1 cellular context compared by ENCODE assay signal in genomic region chr9:113387560-113388230, GRCh38.
TF ChIP-seq lines count a peak whose summit lies in the region.

No MANE protein-coding gene starts in this region.

TF ChIP-seq in HepG2, 621 proteins besides CTCF, POLR2A, EP300 and RAD21 (continued from another document and continues in another):
- TF ChIP-seq ZNF687 (CRISPR knock-in tag; IDR thresholded peaks at IDR 0.05) = peak; percentile 99
- TF ChIP-seq ZNF7 (CRISPR knock-in tag; IDR thresholded peaks at IDR 0.05) = peak; percentile 55; the same call in 1 of the 2 replicates
- TF ChIP-seq ZNF337 (CRISPR knock-in tag; IDR thresholded peaks at IDR 0.05; ENCODE audit: borderline replicate concordance, low read depth) = no peak
- TF ChIP-seq ZNF260 (CRISPR knock-in tag; IDR thresholded peaks at IDR 0.05; ENCODE audit: borderline replicate concordance, low read depth) = no peak
- no peak for TF ChIP-seq NR3C1 (CRISPR knock-in tag; IDR thresholded peaks at IDR 0.05)
- TF ChIP-seq, protein P1, sequence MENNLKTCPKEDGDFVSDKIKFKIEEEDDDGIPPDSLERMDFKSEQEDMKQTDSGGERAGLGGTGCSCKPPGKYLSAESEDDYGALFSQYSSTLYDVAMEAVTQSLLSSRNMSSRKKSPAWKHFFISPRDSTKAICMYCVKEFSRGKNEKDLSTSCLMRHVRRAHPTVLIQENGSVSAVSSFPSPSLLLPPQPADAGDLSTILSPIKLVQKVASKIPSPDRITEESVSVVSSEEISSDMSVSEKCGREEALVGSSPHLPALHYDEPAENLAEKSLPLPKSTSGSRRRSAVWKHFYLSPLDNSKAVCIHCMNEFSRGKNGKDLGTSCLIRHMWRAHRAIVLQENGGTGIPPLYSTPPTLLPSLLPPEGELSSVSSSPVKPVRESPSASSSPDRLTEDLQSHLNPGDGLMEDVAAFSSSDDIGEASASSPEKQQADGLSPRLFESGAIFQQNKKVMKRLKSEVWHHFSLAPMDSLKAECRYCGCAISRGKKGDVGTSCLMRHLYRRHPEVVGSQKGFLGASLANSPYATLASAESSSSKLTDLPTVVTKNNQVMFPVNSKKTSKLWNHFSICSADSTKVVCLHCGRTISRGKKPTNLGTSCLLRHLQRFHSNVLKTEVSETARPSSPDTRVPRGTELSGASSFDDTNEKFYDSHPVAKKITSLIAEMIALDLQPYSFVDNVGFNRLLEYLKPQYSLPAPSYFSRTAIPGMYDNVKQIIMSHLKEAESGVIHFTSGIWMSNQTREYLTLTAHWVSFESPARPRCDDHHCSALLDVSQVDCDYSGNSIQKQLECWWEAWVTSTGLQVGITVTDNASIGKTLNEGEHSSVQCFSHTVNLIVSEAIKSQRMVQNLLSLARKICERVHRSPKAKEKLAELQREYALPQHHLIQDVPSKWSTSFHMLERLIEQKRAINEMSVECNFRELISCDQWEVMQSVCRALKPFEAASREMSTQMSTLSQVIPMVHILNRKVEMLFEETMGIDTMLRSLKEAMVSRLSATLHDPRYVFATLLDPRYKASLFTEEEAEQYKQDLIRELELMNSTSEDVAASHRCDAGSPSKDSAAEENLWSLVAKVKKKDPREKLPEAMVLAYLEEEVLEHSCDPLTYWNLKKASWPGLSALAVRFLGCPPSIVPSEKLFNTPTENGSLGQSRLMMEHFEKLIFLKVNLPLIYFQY (CRISPR knock-in tag; IDR thresholded peaks at IDR 0.05; ENCODE audit: borderline replicate concordance) = no peak; the same call in 1 of the 2 replicates
- TF ChIP-seq ZNF17 (CRISPR knock-in tag; IDR thresholded peaks at IDR 0.05) = no peak
- TF ChIP-seq SNAPC2 (CRISPR knock-in tag; IDR thresholded peaks at IDR 0.05) = peak; percentile 69; the same call in 1 of the 2 replicates
- TF ChIP-seq ZNF674 (CRISPR knock-in tag; IDR thresholded peaks at IDR 0.05; ENCODE audit: low read depth) = no peak
- no peak for TF ChIP-seq ZFP36 (IDR thresholded peaks at IDR 0.05; ENCODE audit: borderline replicate concordance, low read depth, low read length, partially characterized antibody)
- no peak for TF ChIP-seq NR1H2 (CRISPR knock-in tag; IDR thresholded peaks at IDR 0.05; ENCODE audit: borderline replicate concordance, low read depth)
- TF ChIP-seq NR2F1 (CRISPR knock-in tag; IDR thresholded peaks at IDR 0.05) = peak; percentile 79 to 92
- no peak for TF ChIP-seq ZNF282 (IDR thresholded peaks at IDR 0.05; ENCODE audit: partially characterized antibody)
- no peak for TF ChIP-seq SNRNP70 (IDR thresholded peaks at IDR 0.05; ENCODE audit: low read depth, low read length)
- TF ChIP-seq TGIF2 (CRISPR knock-in tag; IDR thresholded peaks at IDR 0.05) = no peak
- TF ChIP-seq NKX3-1 (CRISPR knock-in tag; IDR thresholded peaks at IDR 0.05) = 0 out of 2 replicates have a peak, but pooled peaks have one; percentile 57
- no peak for TF ChIP-seq PRDM10 (CRISPR knock-in tag; IDR thresholded peaks at IDR 0.05; ENCODE audit: low read depth)
- TF ChIP-seq ZNF121 (CRISPR knock-in tag; IDR thresholded peaks at IDR 0.05) = no peak
- TF ChIP-seq, protein P2, sequence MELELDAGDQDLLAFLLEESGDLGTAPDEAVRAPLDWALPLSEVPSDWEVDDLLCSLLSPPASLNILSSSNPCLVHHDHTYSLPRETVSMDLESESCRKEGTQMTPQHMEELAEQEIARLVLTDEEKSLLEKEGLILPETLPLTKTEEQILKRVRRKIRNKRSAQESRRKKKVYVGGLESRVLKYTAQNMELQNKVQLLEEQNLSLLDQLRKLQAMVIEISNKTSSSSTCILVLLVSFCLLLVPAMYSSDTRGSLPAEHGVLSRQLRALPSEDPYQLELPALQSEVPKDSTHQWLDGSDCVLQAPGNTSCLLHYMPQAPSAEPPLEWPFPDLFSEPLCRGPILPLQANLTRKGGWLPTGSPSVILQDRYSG (CRISPR knock-in tag; IDR thresholded peaks at IDR 0.05) = no peak
- TF ChIP-seq ZKSCAN5 (CRISPR knock-in tag; IDR thresholded peaks at IDR 0.05) = no peak
- no peak for TF ChIP-seq SETDB1 (CRISPR knock-in tag; IDR thresholded peaks at IDR 0.05; ENCODE audit: borderline replicate concordance)
- TF ChIP-seq CEBPZ (IDR thresholded peaks at IDR 0.05; ENCODE audit: low read length) = no peak
- TF ChIP-seq ZNF251 (CRISPR knock-in tag; IDR thresholded peaks at IDR 0.05) = no peak
- TF ChIP-seq AKAP8 (CRISPR knock-in tag; IDR thresholded peaks at IDR 0.05) = no peak
- TF ChIP-seq ZNF367 (CRISPR knock-in tag; IDR thresholded peaks at IDR 0.05; ENCODE audit: borderline replicate concordance) = no peak
- TF ChIP-seq, protein P3, sequence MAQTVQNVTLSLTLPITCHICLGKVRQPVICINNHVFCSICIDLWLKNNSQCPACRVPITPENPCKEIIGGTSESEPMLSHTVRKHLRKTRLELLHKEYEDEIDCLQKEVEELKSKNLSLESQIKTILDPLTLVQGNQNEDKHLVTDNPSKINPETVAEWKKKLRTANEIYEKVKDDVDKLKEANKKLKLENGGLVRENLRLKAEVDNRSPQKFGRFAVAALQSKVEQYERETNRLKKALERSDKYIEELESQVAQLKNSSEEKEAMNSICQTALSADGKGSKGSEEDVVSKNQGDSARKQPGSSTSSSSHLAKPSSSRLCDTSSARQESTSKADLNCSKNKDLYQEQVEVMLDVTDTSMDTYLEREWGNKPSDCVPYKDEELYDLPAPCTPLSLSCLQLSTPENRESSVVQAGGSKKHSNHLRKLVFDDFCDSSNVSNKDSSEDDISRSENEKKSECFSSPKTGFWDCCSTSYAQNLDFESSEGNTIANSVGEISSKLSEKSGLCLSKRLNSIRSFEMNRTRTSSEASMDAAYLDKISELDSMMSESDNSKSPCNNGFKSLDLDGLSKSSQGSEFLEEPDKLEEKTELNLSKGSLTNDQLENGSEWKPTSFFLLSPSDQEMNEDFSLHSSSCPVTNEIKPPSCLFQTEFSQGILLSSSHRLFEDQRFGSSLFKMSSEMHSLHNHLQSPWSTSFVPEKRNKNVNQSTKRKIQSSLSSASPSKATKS (CRISPR knock-in tag; IDR thresholded peaks at IDR 0.05) = no peak
- TF ChIP-seq MAFG (CRISPR knock-in tag; IDR thresholded peaks at IDR 0.05) = no peak
- no peak for TF ChIP-seq CREBL2 (CRISPR knock-in tag; IDR thresholded peaks at IDR 0.05; ENCODE audit: borderline replicate concordance)
- no peak for TF ChIP-seq ZNF850 (CRISPR knock-in tag; conservative IDR thresholded peaks at IDR 0.05)
- TF ChIP-seq, protein P4, sequence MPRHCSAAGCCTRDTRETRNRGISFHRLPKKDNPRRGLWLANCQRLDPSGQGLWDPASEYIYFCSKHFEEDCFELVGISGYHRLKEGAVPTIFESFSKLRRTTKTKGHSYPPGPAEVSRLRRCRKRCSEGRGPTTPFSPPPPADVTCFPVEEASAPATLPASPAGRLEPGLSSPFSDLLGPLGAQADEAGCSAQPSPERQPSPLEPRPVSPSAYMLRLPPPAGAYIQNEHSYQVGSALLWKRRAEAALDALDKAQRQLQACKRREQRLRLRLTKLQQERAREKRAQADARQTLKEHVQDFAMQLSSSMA (CRISPR knock-in tag; IDR thresholded peaks at IDR 0.05) = no peak
- no peak for TF ChIP-seq CBX2 (IDR thresholded peaks at IDR 0.05; ENCODE audit: low read depth, low read length)
- TF ChIP-seq CBX2 (CRISPR knock-in tag; IDR thresholded peaks at IDR 0.05; ENCODE audit: low read depth) = no peak
- TF ChIP-seq FOXM1 (CRISPR knock-in tag; IDR thresholded peaks at IDR 0.05) = no peak
- no peak for TF ChIP-seq ZBTB14 (CRISPR knock-in tag; IDR thresholded peaks at IDR 0.05)
- peak; percentile 78; the same call in 1 of the 2 replicates for TF ChIP-seq ZNF747 (CRISPR knock-in tag; IDR thresholded peaks at IDR 0.05; ENCODE audit: borderline replicate concordance)
- TF ChIP-seq ZNF788 (CRISPR knock-in tag; IDR thresholded peaks at IDR 0.05; ENCODE audit: borderline replicate concordance) = peak; percentile 77; the same call in 1 of the 2 replicates
- no peak for TF ChIP-seq TCF7L2 (IDR thresholded peaks at IDR 0.05; ENCODE audit: low read depth, low read length)
